22 cellular contexts compared by ENCODE assay signal in genomic region chr14:30180219-30180618, GRCh38.
DNase-seq lines count a peak whose midpoint lies in the region; ATAC-seq and TF ChIP-seq lines count a peak whose summit lies in the region.
"Had no signal": no experiment of that assay in that cellular context is flagged by ENCODE, and none has a peak within 500 bp of the region (broad histone marks: within the 10 kb centered on the region; RNA-seq: fewer than 3 reads in every experiment).

No MANE protein-coding gene starts in this region.

- H2AFZ ChIP-seq in mesenchymal stem cell (ENCODE audit: low read depth, low read length): no peak overlapping the region

- no peaks in the 10 kb centered on the region for H3K79me1 ChIP-seq in mesenchymal stem cell (replicated peaks; ENCODE audit: low read length, poor library complexity, severe bottlenecking)

- DNase-seq in left ventricle myocardium superior: no peak
- no peak for DNase-seq in heart left ventricle
- peak; percentile 59 for DNase-seq in choroid plexus epithelial cell (ENCODE audit: low read depth)
- DNase-seq in mesenchymal stem cell: peak; percentile 25
- no peak for DNase-seq in NK-92 treated with Interleukin-12 subunit alpha and Interleukin-12 subunit beta, amount 100 ng/mL, for 24 hours (lab: John Stamatoyannopoulos, UW)
- no peak for DNase-seq in DMS 273 (lab: John Stamatoyannopoulos, UW; ENCODE audit: unreplicated experiment)
- no peak for DNase-seq in superior temporal gyrus (ENCODE audit: extremely low spot score)
- DNase-seq in dedifferentiated amniotic fluid mesenchymal stem cell (ENCODE audit: extremely low spot score): no peak
- DNase-seq: activated CD4-positive, CD25-positive, alpha-beta regulatory T cell; activated naive CD4-positive, alpha-beta T cell treated with Interleukin-2 at 50 U/mL for 16 hours; activated T-cell treated with anti-CD3 and anti-CD28 coated beads, Interleukin-2, amount 50 U/mL, for 72 hours; amniotic stem cell; DMS153; esophagus squamous epithelium; H9; mesendoderm; NCI-H1092 treated with DMSO at 0.1 percent for 48 hours; NCI-H187 treated with DMSO at 0.1 percent for 48 hours; sigmoid colon; stimulated activated naive CD8-positive, alpha-beta T cell treated with anti-CD3 and anti-CD28 coated beads, Interleukin-15, amount 100 ng/mL, for 72 hours; tibial artery had no signal

- no peak overlapping the region for H2AK5ac ChIP-seq in mesenchymal stem cell (ENCODE audit: low read length, severe bottlenecking)

- no peak overlapping the region for H3K23ac ChIP-seq in mesenchymal stem cell (ENCODE audit: low read length in 2 of 2)

- no peak overlapping the region for H2BK15ac ChIP-seq in mesenchymal stem cell (ENCODE audit: low read depth, poor library complexity, severe bottlenecking)

- H3K36me3 ChIP-seq in heart left ventricle (no peaks in the 10 kb centered on the region), mesenchymal stem cell (ENCODE audit: control insufficient read depth in 1 of 2, insufficient read depth in 2 of 2, low read depth in 1 of 2, low read length in 2 of 2) (no peaks in the 10 kb centered on the region)
- H3K36me3 ChIP-seq: esophagus squamous epithelium, sigmoid colon, SJSA1, tibial artery had no signal

- no peaks in the 10 kb centered on the region for H3K27me3 ChIP-seq in heart left ventricle
- no peaks in the 10 kb centered on the region for H3K27me3 ChIP-seq in mesenchymal stem cell (ENCODE audit: control insufficient read depth in 1 of 2, insufficient read depth in 1 of 2, low read length in 2 of 2)
- H3K27me3 ChIP-seq: esophagus squamous epithelium, sigmoid colon, SJSA1, tibial artery had no signal

- peak overlapping the region; percentile 60 for H3K9ac ChIP-seq in mesenchymal stem cell (ENCODE audit: low read length)

- intact Hi-C loops in left ventricle myocardium superior (cut with micrococcal nuclease): no loop called here
- intact Hi-C loops in heart left ventricle (cut with DNase I): no loop called here

- H2BK5ac ChIP-seq in mesenchymal stem cell (ENCODE audit: low read depth, low read length, poor library complexity, severe bottlenecking): no peak overlapping the region

- WGBS in heart left ventricle, 4 donors: 46 to 50% (median 47%) methylated on average over 2 of the region's 2 CpGs
- 46% methylated on average over 2 of the region's 2 CpGs for WGBS in mesenchymal stem cell

- H4K8ac ChIP-seq in mesenchymal stem cell (ENCODE audit: low read length): no peak overlapping the region

- H3K9me3 ChIP-seq in heart left ventricle (no peaks in the 10 kb centered on the region), mesenchymal stem cell (ENCODE audit: control insufficient read depth, low read length) (no peaks in the 10 kb centered on the region)
- H3K9me3 ChIP-seq: esophagus squamous epithelium, sigmoid colon, SJSA1, tibial artery had no signal

- H3K27ac ChIP-seq in heart left ventricle: no peak overlapping the region
- no peak overlapping the region for H3K27ac ChIP-seq in mesenchymal stem cell (ENCODE audit: low read length, poor library complexity, severe bottlenecking)
- H3K27ac ChIP-seq: esophagus squamous epithelium, sigmoid colon, SJSA1, tibial artery had no signal

- no peak overlapping the region for H4K91ac ChIP-seq in mesenchymal stem cell (ENCODE audit: low read length)

- TF ChIP-seq POLR2A in heart left ventricle (IDR thresholded peaks at IDR 0.05): no peak

- peak; percentile 12 for ATAC-seq in left ventricle myocardium superior
- ATAC-seq in heart left ventricle: no peak
- ATAC-seq: activated T-cell treated with anti-CD3 and anti-CD28 coated beads, Interleukin-2, amount 50 U/mL, for 72 hours; stimulated activated naive CD8-positive, alpha-beta T cell treated with anti-CD3 and anti-CD28 coated beads, Interleukin-15, amount 100 ng/mL, for 72 hours had no signal

- H2BK120ac ChIP-seq in mesenchymal stem cell (ENCODE audit: low read depth, low read length): no peak overlapping the region

- H3K4me1 ChIP-seq in heart left ventricle (no peaks in the 10 kb centered on the region), mesenchymal stem cell (ENCODE audit: control insufficient read depth, insufficient read depth, low read depth, low read length) (no peaks in the 10 kb centered on the region)
- H3K4me1 ChIP-seq: esophagus squamous epithelium, sigmoid colon, SJSA1 had no signal

- H3K4me2 ChIP-seq in mesenchymal stem cell (ENCODE audit: low read length, poor library complexity, severe bottlenecking): no peak overlapping the region

- H3K14ac ChIP-seq in mesenchymal stem cell (ENCODE audit: low read length in 2 of 2): no peak overlapping the region

- H3K4me3 ChIP-seq in heart left ventricle: no peak overlapping the region
- no peak overlapping the region for H3K4me3 ChIP-seq in choroid plexus epithelial cell (ENCODE audit: low read depth, low read length)
- H3K4me3 ChIP-seq in mesenchymal stem cell (ENCODE audit: insufficient read depth in 1 of 2, low read depth in 1 of 2, low read length in 2 of 2): no peak overlapping the region
- H3K4me3 ChIP-seq: esophagus squamous epithelium, sigmoid colon, SJSA1, tibial artery had no signal

- H3K18ac ChIP-seq in mesenchymal stem cell (ENCODE audit: low read depth in 1 of 2, low read length in 2 of 2): no peak overlapping the region

- no peak overlapping the region for H3K4ac ChIP-seq in mesenchymal stem cell (ENCODE audit: low read depth in 1 of 2, low read length in 2 of 2)

- TF ChIP-seq CTCF in heart left ventricle (IDR thresholded peaks at IDR 0.05) (no peak), choroid plexus epithelial cell (conservative IDR thresholded peaks at IDR 0.05; ENCODE audit: low read depth, low read length) (no peak)

- H2BK12ac ChIP-seq in mesenchymal stem cell (ENCODE audit: low read length in 2 of 2): no peak overlapping the region

Comparison
In these comparisons a context has a peak if more than half of its experiments do, and no peak if none do; other contexts are left out.
1. DNase-seq: peak in choroid plexus epithelial cell (single experiment) and mesenchymal stem cell (single experiment); none in left ventricle myocardium superior (single experiment), heart left ventricle (0 of 5), NK-92 treated with Interleukin-12 subunit alpha and Interleukin-12 subunit beta, amount 100 ng/mL, for 24 hours (single experiment), DMS 273 (single experiment), superior temporal gyrus (single experiment) and dedifferentiated amniotic fluid mesenchymal stem cell (single experiment).